ENCODE assay signal across 8 cellular contexts in genomic region chr7:37732253-37732652, GRCh38. TPM values are rescaled to one million over a fixed set of nuclear protein-coding genes. Genes with fewer than 3 reads are reported as not detected.
DNase-seq lines count a peak whose midpoint lies in the region; ATAC-seq and TF ChIP-seq lines count a peak whose summit lies in the region.

No MANE protein-coding gene starts in this region.

- no peak overlapping the region for H2AK5ac ChIP-seq in mesenchymal stem cell (ENCODE audit: low read length, severe bottlenecking)

- H2BK12ac ChIP-seq in mesenchymal stem cell (ENCODE audit: low read length in 2 of 2): no peak overlapping the region

- H3K4me1 ChIP-seq in left ventricle myocardium inferior: peaks cover 29% of the 10 kb centered on the region
- H3K4me1 ChIP-seq in mesenchymal stem cell (ENCODE audit: control insufficient read depth, insufficient read depth, low read depth, low read length): no peaks in the 10 kb centered on the region

- WGBS in mesenchymal stem cell: 2% methylated on average over 1 of the region's 3 CpGs

- H2BK120ac ChIP-seq in mesenchymal stem cell (ENCODE audit: low read depth, low read length): no peak overlapping the region

- no peak overlapping the region for H4K8ac ChIP-seq in mesenchymal stem cell (ENCODE audit: low read length)

- H3K27ac ChIP-seq in left ventricle myocardium inferior (replicated peaks) (no peak overlapping the region), mesenchymal stem cell (ENCODE audit: low read length, poor library complexity, severe bottlenecking) (no peak overlapping the region)

- no peak overlapping the region for H3K18ac ChIP-seq in mesenchymal stem cell (ENCODE audit: low read depth in 1 of 2, low read length in 2 of 2)

- H3K23ac ChIP-seq in mesenchymal stem cell (ENCODE audit: low read length in 2 of 2): no peak overlapping the region

- no peak overlapping the region for H3K4ac ChIP-seq in mesenchymal stem cell (ENCODE audit: low read depth in 1 of 2, low read length in 2 of 2)

- H3K4me3 ChIP-seq in left ventricle myocardium inferior: no peak overlapping the region
- no peak overlapping the region for H3K4me3 ChIP-seq in mesenchymal stem cell (ENCODE audit: insufficient read depth in 1 of 2, low read depth in 1 of 2, low read length in 2 of 2)

- no peaks in the 10 kb centered on the region for H3K79me1 ChIP-seq in mesenchymal stem cell (replicated peaks; ENCODE audit: low read length, poor library complexity, severe bottlenecking)

- H3K9me3 ChIP-seq in left ventricle myocardium inferior (replicated peaks): no peaks in the 10 kb centered on the region
- no peaks in the 10 kb centered on the region for H3K9me3 ChIP-seq in mesenchymal stem cell (ENCODE audit: control insufficient read depth, low read length)

- peak; percentile 61 for TF ChIP-seq CTCF in left ventricle myocardium inferior (IDR thresholded peaks at IDR 0.05; ENCODE audit: borderline replicate concordance)

- no peak overlapping the region for H2AFZ ChIP-seq in mesenchymal stem cell (ENCODE audit: low read depth, low read length)

- ATAC-seq in GM19043 (IDR thresholded peaks at IDR 0.05; ENCODE audit: low read depth, unreplicated experiment) (peak; percentile 81), HG03439 (IDR thresholded peaks at IDR 0.05; ENCODE audit: unreplicated experiment) (peak; percentile 66)

- no peak overlapping the region for H4K91ac ChIP-seq in mesenchymal stem cell (ENCODE audit: low read length)

- no peak overlapping the region for H3K4me2 ChIP-seq in mesenchymal stem cell (ENCODE audit: low read length, poor library complexity, severe bottlenecking)

- H3K9ac ChIP-seq in mesenchymal stem cell (ENCODE audit: low read length): no peak overlapping the region

- intact Hi-C loops in left ventricle myocardium inferior (cut with micrococcal nuclease): no loop called here

- H2BK5ac ChIP-seq in mesenchymal stem cell (ENCODE audit: low read depth, low read length, poor library complexity, severe bottlenecking): no peak overlapping the region

- H3K36me3 ChIP-seq in left ventricle myocardium inferior: no peaks in the 10 kb centered on the region
- no peaks in the 10 kb centered on the region for H3K36me3 ChIP-seq in mesenchymal stem cell (ENCODE audit: control insufficient read depth in 1 of 2, insufficient read depth in 2 of 2, low read depth in 1 of 2, low read length in 2 of 2)

- H3K14ac ChIP-seq in mesenchymal stem cell (ENCODE audit: low read length in 2 of 2): no peak overlapping the region

- H3K27me3 ChIP-seq in left ventricle myocardium inferior (ENCODE audit: low read depth) (no peaks in the 10 kb centered on the region), mesenchymal stem cell (ENCODE audit: control insufficient read depth in 1 of 2, insufficient read depth in 1 of 2, low read length in 2 of 2) (no peaks in the 10 kb centered on the region)

- DNase-seq in DMS53 (lab: John Stamatoyannopoulos, UW): peak; percentile 78
- DNase-seq in SK-N-DZ (ENCODE audit: low spot score): peak; percentile 36
- DNase-seq in left ventricle myocardium inferior: no peak
- peak; percentile 1 for DNase-seq in stimulated activated CD8-positive, alpha-beta memory T cell treated with anti-CD3 and anti-CD28 coated beads, Interleukin-4, amount 100 ng/mL, for 24 hours (ENCODE audit: low read depth)
- no peak for DNase-seq in mesenchymal stem cell
- no peak for DNase-seq in NCI-H774 (lab: John Stamatoyannopoulos, UW)

- H2BK15ac ChIP-seq in mesenchymal stem cell (ENCODE audit: low read depth, poor library complexity, severe bottlenecking): no peak overlapping the region

RNA-seq across cellular contexts. Expression of gene GPR141, which starts 48.7 kb away (rescaled TPM):
- not detected in 2 replicates for polyA plus RNA-seq in SK-N-DZ (2014; cell fraction: cytosol; rRNA removed)
- not detected in 2 replicates for polyA plus RNA-seq in SK-N-DZ (2014; cell fraction: nucleus; rRNA removed)
- total RNA-seq in left ventricle myocardium inferior: 0.33 TPM
- not detected for polyA plus RNA-seq in mesenchymal stem cell (2013, experiment 1 of 2)
- not detected for polyA plus RNA-seq in mesenchymal stem cell (2013, experiment 2 of 2)

Comparison
In these comparisons a context has a peak if more than half of its experiments do, and no peak if none do; other contexts are left out.
1. DNase-seq: peak in DMS53 (single experiment), SK-N-DZ (single experiment) and stimulated activated CD8-positive, alpha-beta memory T cell treated with anti-CD3 and anti-CD28 coated beads, Interleukin-4, amount 100 ng/mL, for 24 hours (single experiment); none in left ventricle myocardium inferior (single experiment), mesenchymal stem cell (single experiment) and NCI-H774 (single experiment).